8 cellular contexts compared by ENCODE assay signal in the genomic region with DNA sequence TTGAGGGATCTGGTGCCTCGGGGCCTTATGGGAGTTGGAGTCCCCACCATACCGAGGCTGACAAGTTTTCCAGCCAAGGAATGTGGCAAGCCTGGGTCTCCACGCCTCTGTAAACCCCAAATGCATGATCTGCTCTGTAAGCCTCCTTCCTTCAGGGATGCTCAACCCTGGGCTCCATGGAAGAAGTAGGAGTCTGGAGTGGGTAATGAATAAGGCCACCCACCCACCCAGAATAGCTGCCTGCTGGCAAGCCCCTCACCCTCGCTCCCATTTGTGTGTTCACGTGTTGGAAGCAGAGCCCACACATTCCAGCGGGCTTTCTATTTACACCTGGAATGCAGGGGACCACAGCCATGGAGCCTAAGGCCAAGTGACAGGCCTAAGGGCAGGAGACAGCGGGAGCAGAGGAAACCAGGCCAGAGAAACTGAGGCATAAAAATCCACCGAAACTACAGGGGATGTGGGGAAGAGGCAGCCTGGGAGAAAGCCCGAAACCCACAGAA. TPM values are rescaled to one million over a fixed set of nuclear protein-coding genes. Genes with fewer than 3 reads are reported as not detected.
DNase-seq lines count a peak whose midpoint lies in the region; ATAC-seq, FAIRE-seq and TF ChIP-seq lines count a peak whose summit lies in the region.

No MANE protein-coding gene starts in this region.

- H3K36me3 ChIP-seq in kidney (ENCODE audit: control insufficient read depth in 1 of 2, insufficient read depth in 2 of 2, low read length in 2 of 2) = no peaks in the 10 kb centered on the region
- H3K36me3 ChIP-seq in thoracic aorta = no peaks in the 10 kb centered on the region

- H3K9me3 ChIP-seq in kidney (ENCODE audit: control insufficient read depth in 1 of 2, low read length in 2 of 2) = no peaks in the 10 kb centered on the region
- no peaks in the 10 kb centered on the region for H3K9me3 ChIP-seq in thoracic aorta

- DNase-seq in activated T-cell treated with anti-CD3 and anti-CD28 coated beads, Interleukin-2, amount 50 U/mL, for 24 hours = no peak
- DNase-seq in activated T-cell treated with anti-CD3 and anti-CD28 coated beads, Interleukin-2, amount 50 U/mL, for 48 hours = no peak
- DNase-seq in activated naive CD8-positive, alpha-beta T cell treated with anti-CD3 and anti-CD28 coated beads, Interleukin-2, amount 50 U/mL, for 24 hours = no peak
- DNase-seq in kidney (peak; percentile 69), thoracic aorta (ENCODE audit: low spot score) (no peak), NCI-H1417 treated with DMSO at 0.1 percent for 48 hours (lab: John Stamatoyannopoulos, UW) (no peak), hippocampal formation (lab: John Stamatoyannopoulos, UW) (no peak)

- peaks cover 66% of the 10 kb centered on the region for H3K4me1 Mint-ChIP-seq in activated T-cell treated with anti-CD3 and anti-CD28 coated beads, Interleukin-2, amount 50 U/mL, for 24 hours (ENCODE audit: low read depth)
- H3K4me1 Mint-ChIP-seq in activated naive CD8-positive, alpha-beta T cell treated with anti-CD3 and anti-CD28 coated beads, Interleukin-2, amount 50 U/mL, for 24 hours = peaks cover 61% of the 10 kb centered on the region

- no peak overlapping the region for H3K9ac ChIP-seq in kidney (ENCODE audit: low read length in 2 of 2)

- intact Hi-C loops in kidney (cut with DNase I) = no loop called here

- H3K27me3 Mint-ChIP-seq in activated T-cell treated with anti-CD3 and anti-CD28 coated beads, Interleukin-2, amount 50 U/mL, for 24 hours = peaks cover 8% of the 10 kb centered on the region
- H3K27me3 Mint-ChIP-seq in activated naive CD8-positive, alpha-beta T cell treated with anti-CD3 and anti-CD28 coated beads, Interleukin-2, amount 50 U/mL, for 24 hours = peaks cover 2% of the 10 kb centered on the region

- H3K27ac Mint-ChIP-seq in activated T-cell treated with anti-CD3 and anti-CD28 coated beads, Interleukin-2, amount 50 U/mL, for 24 hours = peak overlapping the region; percentile 95
- H3K27ac Mint-ChIP-seq in activated naive CD8-positive, alpha-beta T cell treated with anti-CD3 and anti-CD28 coated beads, Interleukin-2, amount 50 U/mL, for 24 hours = peak overlapping the region; percentile 85

- no peaks in the 10 kb centered on the region for H3K27me3 ChIP-seq in thoracic aorta (replicated peaks; ENCODE audit: insufficient read depth)

- TF ChIP-seq CTCF in kidney (IDR thresholded peaks at IDR 0.05; ENCODE audit: borderline replicate concordance, extremely low read depth, insufficient read depth) (no peak), thoracic aorta (IDR thresholded peaks at IDR 0.05) (no peak)

- H3K4me3 ChIP-seq in kidney (ENCODE audit: low read length in 2 of 2) = peak overlapping the region; percentile 46 to 57
- H3K4me3 ChIP-seq in thoracic aorta = peak overlapping the region; percentile 84

- peak overlapping the region in 1 of 2 donors; percentile 84 for H3K27ac ChIP-seq in kidney (ENCODE audit: low read depth in 2 of 2, low read length in 2 of 2)
- peak overlapping the region; percentile 61 to 70 for H3K27ac ChIP-seq in thoracic aorta

- H3K36me3 Mint-ChIP-seq in activated T-cell treated with anti-CD3 and anti-CD28 coated beads, Interleukin-2, amount 50 U/mL, for 24 hours (ENCODE audit: low read depth) = peaks cover 3% of the 10 kb centered on the region
- no peaks in the 10 kb centered on the region for H3K36me3 Mint-ChIP-seq in activated naive CD8-positive, alpha-beta T cell treated with anti-CD3 and anti-CD28 coated beads, Interleukin-2, amount 50 U/mL, for 24 hours (ENCODE audit: low read depth)

- no peak for ATAC-seq in activated naive CD8-positive, alpha-beta T cell treated with anti-CD3 and anti-CD28 coated beads, Interleukin-2, amount 50 U/mL, for 24 hours
- no peak for ATAC-seq in thoracic aorta (ENCODE audit: insufficient number of reproducible peaks, low FRiP score, low read depth)
- ATAC-seq in GM19324 (IDR thresholded peaks at IDR 0.05; ENCODE audit: low FRiP score, unreplicated experiment) = no peak

- no peaks in the 10 kb centered on the region for H3K9me3 Mint-ChIP-seq in activated T-cell treated with anti-CD3 and anti-CD28 coated beads, Interleukin-2, amount 50 U/mL, for 24 hours
- H3K9me3 Mint-ChIP-seq in activated naive CD8-positive, alpha-beta T cell treated with anti-CD3 and anti-CD28 coated beads, Interleukin-2, amount 50 U/mL, for 24 hours = no peaks in the 10 kb centered on the region

- H3K4me1 ChIP-seq in kidney (ENCODE audit: control insufficient read depth in 1 of 2, insufficient read depth in 1 of 2, low read depth in 1 of 2, low read length in 2 of 2) (peaks cover 26 to 27% of the 10 kb centered on the region in 2 donors), thoracic aorta (ENCODE audit: control insufficient read depth in 1 of 2, low read depth in 2 of 2) (peaks cover 29 to 45% of the 10 kb centered on the region in 2 donors)

- no peak for FAIRE-seq in kidney (lab: Jason Lieb, UNC)

- H3K4me3 Mint-ChIP-seq in activated T-cell treated with anti-CD3 and anti-CD28 coated beads, Interleukin-2, amount 50 U/mL, for 24 hours = peak overlapping the region; percentile 79
- peak overlapping the region; percentile 84 for H3K4me3 Mint-ChIP-seq in activated naive CD8-positive, alpha-beta T cell treated with anti-CD3 and anti-CD28 coated beads, Interleukin-2, amount 50 U/mL, for 24 hours

RNA-seq across cellular contexts. Expression of gene DLG4, which starts 4.4 kb away (rescaled TPM):
- total RNA-seq in kidney (18.9 TPM), thoracic aorta (10 to 100 TPM; 14.0 to 14.8 TPM)
- polyA plus RNA-seq in kidney (ENCODE audit: insufficient read depth, low read depth, low replicate concordance) = 6.6 TPM

RNA-seq across cellular contexts. Expression of gene ACADVL, which starts 4.6 kb away (rescaled TPM):
- total RNA-seq in kidney = 689 TPM
- polyA plus RNA-seq in kidney (ENCODE audit: insufficient read depth, low read depth, low replicate concordance) = 1,202 TPM
- total RNA-seq in thoracic aorta = 100 to 1,000 TPM; 369 to 471 TPM

RNA-seq across cellular contexts. Expression of gene DVL2, which starts 19.1 kb away (rescaled TPM):
- total RNA-seq in kidney = 35.8 TPM
- polyA plus RNA-seq in kidney (ENCODE audit: insufficient read depth, low read depth, low replicate concordance) = 18.0 TPM
- total RNA-seq in thoracic aorta = 10 to 100 TPM; 52.8 to 68.5 TPM

RNA-seq across cellular contexts. Expression of gene PHF23, which starts 24.1 kb away (rescaled TPM):
- total RNA-seq in kidney (28.1 TPM), thoracic aorta (10 to 100 TPM; 25.1 to 44.7 TPM)
- 48.5 TPM for polyA plus RNA-seq in kidney (ENCODE audit: insufficient read depth, low read depth, low replicate concordance)

RNA-seq across cellular contexts. Expression of gene GABARAP, which starts 27.1 kb away (rescaled TPM):
- total RNA-seq in kidney = 477 TPM
- polyA plus RNA-seq in kidney (ENCODE audit: insufficient read depth, low read depth, low replicate concordance) = 1,483 TPM
- 100 to 1,000 TPM; 187 to 446 TPM for total RNA-seq in thoracic aorta
